12 cellular contexts compared by ENCODE assay signal in the genomic region with DNA sequence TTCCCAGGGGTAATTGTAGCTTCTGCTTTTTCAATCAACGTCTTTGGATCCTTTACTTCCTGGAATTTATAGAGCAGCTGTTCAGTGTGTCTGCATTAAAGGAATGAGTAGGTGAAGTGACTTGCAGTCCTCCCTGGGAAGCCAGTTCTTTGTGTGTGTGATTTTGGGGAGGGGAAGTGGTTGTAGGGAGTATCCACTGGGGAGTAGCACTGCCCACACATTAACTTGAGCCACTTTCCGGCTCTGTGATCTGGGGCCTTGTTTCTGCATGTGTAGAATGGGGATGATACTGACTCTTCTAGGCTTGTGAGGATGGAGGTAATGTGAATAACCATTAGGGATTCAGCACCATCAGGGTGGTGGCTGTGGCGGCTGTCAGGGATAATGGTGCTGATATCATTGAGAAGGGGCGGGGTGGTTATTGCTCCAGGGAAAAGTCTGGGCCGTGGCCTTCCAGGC. TPM values are rescaled to one million over a fixed set of nuclear protein-coding genes. Genes with fewer than 3 reads are reported as not detected.
DNase-seq lines count a peak whose midpoint lies in the region; ATAC-seq, FAIRE-seq and TF ChIP-seq lines count a peak whose summit lies in the region.
"Had no signal": no experiment of that assay in that cellular context is flagged by ENCODE, and none has a peak within 500 bp of the region (broad histone marks: within the 10 kb centered on the region; RNA-seq: fewer than 3 reads in every experiment).

No MANE protein-coding gene starts in this region.

- H4K5ac ChIP-seq in IMR-90 (ENCODE audit: low read depth, low read length): no peak overlapping the region

- no peaks in the 10 kb centered on the region for H4K20me1 ChIP-seq in IMR-90 (ENCODE audit: insufficient read depth, low read length)

- no peak overlapping the region for H2BK5ac ChIP-seq in IMR-90 (ENCODE audit: low read depth, low read length, poor library complexity, severe bottlenecking)

- no peak for TF ChIP-seq RAD21 in IMR-90 (IDR thresholded peaks at IDR 0.05; ENCODE audit: low read length)

- in situ Hi-C loops in IMR-90 (cut with MboI; ENCODE audit: low sequenced_read_pairs): no loop called here

- H2BK15ac ChIP-seq in IMR-90 (ENCODE audit: low read depth, low read length): no peak overlapping the region

- H3K4ac ChIP-seq in IMR-90 (ENCODE audit: low read depth, low read length): no peak overlapping the region

- peaks cover 36% of the 10 kb centered on the region for H3K36me3 Mint-ChIP-seq in Caco-2 (ENCODE audit: insufficient read depth, unreplicated experiment)
- H3K36me3 Mint-ChIP-seq in dendritic cell treated with granulocyte-macrophage colony-stimulating factor and Interleukin-4, amounts not matched to agents 40 ng/mL and 50 ng/mL, for 4 days (ENCODE audit: low read depth): no peaks in the 10 kb centered on the region

- H3K27me3 ChIP-seq in Caco-2 (replicated peaks; ENCODE audit: control insufficient read depth, insufficient read depth, low read length) (no peaks in the 10 kb centered on the region), IMR-90 (ENCODE audit: control insufficient read depth, insufficient read depth, low read length) (no peaks in the 10 kb centered on the region)
- H3K27me3 ChIP-seq: esophagus squamous epithelium had no signal

- no peak overlapping the region for H4K8ac ChIP-seq in IMR-90 (ENCODE audit: low read depth in 2 of 2, low read length in 2 of 2)

- H2AK5ac ChIP-seq in IMR-90 (ENCODE audit: low read depth, low read length): no peak overlapping the region

- WGBS in IMR-90 (ENCODE audit: extremely low coverage in 2 of 2, insufficient read length in 1 of 2), 2 experiments: no CpG with 5 or more reads among the region's 5 CpGs

- H3K27ac ChIP-seq in IMR-90 (ENCODE audit: insufficient read depth, low read length): no peak overlapping the region
- H3K27ac ChIP-seq: parathyroid adenoma had no signal

- H2AK9ac ChIP-seq in IMR-90 (replicated peaks; ENCODE audit: low read depth, low read length, poor library complexity): peak overlapping the region; percentile 25

- H2BK20ac ChIP-seq in IMR-90 (ENCODE audit: low read depth, low read length): no peak overlapping the region

- H3K79me1 ChIP-seq in IMR-90 (ENCODE audit: low read depth in 1 of 2, low read length in 2 of 2): peaks cover 9 to 11% of the 10 kb centered on the region in 2 experiments; a peak in 1 of 4 replicates

- no peak overlapping the region for H3K14ac ChIP-seq in IMR-90 (replicated peaks; ENCODE audit: low read depth, low read length)

- H3K56ac ChIP-seq in IMR-90 (ENCODE audit: extremely low read depth, insufficient read depth, low read length): no peak overlapping the region

- H3K18ac ChIP-seq in IMR-90 (ENCODE audit: low read depth, low read length): no peak overlapping the region

- H3K36me3 ChIP-seq in Caco-2 (ENCODE audit: control insufficient read depth, insufficient read depth, low read length) (no peaks in the 10 kb centered on the region), IMR-90 (ENCODE audit: control insufficient read depth, insufficient read depth, low read length) (no peaks in the 10 kb centered on the region)

- peak overlapping the region; percentile 57 for H3K27ac Mint-ChIP-seq in Caco-2 (ENCODE audit: unreplicated experiment)
- peak overlapping the region; percentile 70 for H3K27ac Mint-ChIP-seq in dendritic cell treated with granulocyte-macrophage colony-stimulating factor and Interleukin-4, amounts not matched to agents 40 ng/mL and 50 ng/mL, for 4 days

- no peak for TF ChIP-seq CTCF in Caco-2 (IDR thresholded peaks at IDR 0.05; ENCODE audit: insufficient read depth in 1 of 2, low read depth in 1 of 2, low read length in 1 of 2, severe bottlenecking in 1 of 2, unreplicated experiment in 1 of 2)
- TF ChIP-seq CTCF in IMR-90 (conservative IDR thresholded peaks at IDR 0.05; ENCODE audit: low read depth, low read length): no peak

- peaks cover 75% of the 10 kb centered on the region for H3K4me1 ChIP-seq in Caco-2
- H3K4me1 ChIP-seq in IMR-90 (ENCODE audit: control insufficient read depth, insufficient read depth, low read length): peaks cover 6% of the 10 kb centered on the region
- H3K4me1 ChIP-seq: parathyroid adenoma had no signal

- H3K9ac ChIP-seq in IMR-90 (ENCODE audit: low read depth, low read length): no peak overlapping the region
- H3K9ac ChIP-seq: parathyroid adenoma had no signal

- H3K4me3 Mint-ChIP-seq in Caco-2 (ENCODE audit: unreplicated experiment): peak overlapping the region; percentile 17
- H3K4me3 Mint-ChIP-seq in dendritic cell treated with granulocyte-macrophage colony-stimulating factor and Interleukin-4, amounts not matched to agents 40 ng/mL and 50 ng/mL, for 4 days: no peak overlapping the region

- no peak overlapping the region for H4K91ac ChIP-seq in IMR-90 (ENCODE audit: insufficient read depth, low read depth, low read length)

- H3K9me3 ChIP-seq in Caco-2 (no peaks in the 10 kb centered on the region), IMR-90 (ENCODE audit: control insufficient read depth, insufficient read depth, low read length) (no peaks in the 10 kb centered on the region; the same call in 1 of the 2 replicates)
- H3K9me3 ChIP-seq: esophagus squamous epithelium had no signal

- dilution Hi-C loops in IMR-90 (cut with HindIII; ENCODE audit: low sequenced_read_pairs, unreplicated experiment): no loop called here

- no peaks in the 10 kb centered on the region for H3K9me3 Mint-ChIP-seq in Caco-2 (ENCODE audit: unreplicated experiment)
- no peaks in the 10 kb centered on the region for H3K9me3 Mint-ChIP-seq in dendritic cell treated with granulocyte-macrophage colony-stimulating factor and Interleukin-4, amounts not matched to agents 40 ng/mL and 50 ng/mL, for 4 days

- no peak for FAIRE-seq in frontal cortex (lab: Jason Lieb, UNC)

- H3K4me2 ChIP-seq in IMR-90 (ENCODE audit: low read depth, low read length): no peak overlapping the region

- no peak overlapping the region for H3K23ac ChIP-seq in IMR-90 (ENCODE audit: low read depth, low read length)

- H2AFZ ChIP-seq in IMR-90 (replicated peaks; ENCODE audit: low read length, poor library complexity): no peak overlapping the region
- H2AFZ ChIP-seq: parathyroid adenoma had no signal

- H3K4me3 ChIP-seq in Caco-2 (ENCODE audit: low read depth, low read length) (no peak overlapping the region), IMR-90 (ENCODE audit: insufficient read depth, low read depth, low read length) (no peak overlapping the region)
- H3K4me3 ChIP-seq: esophagus squamous epithelium had no signal

- ATAC-seq in GM21423 (IDR thresholded peaks at IDR 0.05; ENCODE audit: unreplicated experiment): peak; percentile 36
- ATAC-seq in IMR-90 (ENCODE audit: low read depth): no peak

- H3K4me1 Mint-ChIP-seq in Caco-2 (ENCODE audit: low read depth, unreplicated experiment): peaks cover 53% of the 10 kb centered on the region
- peaks cover 69% of the 10 kb centered on the region for H3K4me1 Mint-ChIP-seq in dendritic cell treated with granulocyte-macrophage colony-stimulating factor and Interleukin-4, amounts not matched to agents 40 ng/mL and 50 ng/mL, for 4 days (ENCODE audit: low read depth)

- no peak overlapping the region for H2BK120ac ChIP-seq in IMR-90 (ENCODE audit: low read depth, low read length)

- H3K9me1 ChIP-seq in IMR-90 (ENCODE audit: insufficient read depth, low read length): no peaks in the 10 kb centered on the region

- CTCF ChIA-PET in Caco-2 (lab: Charles Lee): no interaction called here
- CTCF ChIA-PET in IMR-90 (lab: Yijun Ruan, JAX): no interaction called here

- BruUV-seq in Caco-2 (replicated peaks; lab: Mats Ljungman, UMichigan) (no TSS peak), IMR-90 (replicated peaks; lab: Mats Ljungman, UMichigan) (no TSS peak)

- POLR2A ChIA-PET in Caco-2 (lab: Charles Lee): no interaction called here
- POLR2A ChIA-PET in IMR-90 (lab: Charles Lee; ENCODE audit: unreplicated experiment): no interaction called here

- intact Hi-C loops in Caco-2 (cut with micrococcal nuclease; ENCODE audit: unreplicated experiment): loop anchor here (1.0 kb wide), 1 partner anchor 9 kb away; no protein-coding TSS in a partner anchor
- intact Hi-C loops in IMR-90 (cut with micrococcal nuclease): no loop called here
- intact Hi-C loops in dendritic cell treated with granulocyte-macrophage colony-stimulating factor and Interleukin-4, amounts not matched to agents 40 ng/mL and 50 ng/mL, for 4 days (cut with micrococcal nuclease): loop anchor here (5.0 kb wide), 2 partner anchors 54 to 89 kb away; partner anchors contain the start of gene TMEM131L

- H3K27me3 Mint-ChIP-seq in Caco-2 (ENCODE audit: insufficient read depth, unreplicated experiment): no peaks in the 10 kb centered on the region
- H3K27me3 Mint-ChIP-seq in dendritic cell treated with granulocyte-macrophage colony-stimulating factor and Interleukin-4, amounts not matched to agents 40 ng/mL and 50 ng/mL, for 4 days: no peaks in the 10 kb centered on the region

- DNase-seq in Caco-2: no peak
- no peak for DNase-seq in IMR-90
- DNase-seq in NCI-H128 (lab: John Stamatoyannopoulos, UW; ENCODE audit: unreplicated experiment): no peak
- DNase-seq in anterior cingulate cortex (lab: John Stamatoyannopoulos, UW): no peak
- DNase-seq in GDM1 (lab: John Stamatoyannopoulos, UW): no peak
- DNase-seq in frontal cortex (ENCODE audit: low spot score in 2 of 2): no peak
- DNase-seq: activated CD4-positive, CD25-positive, alpha-beta regulatory T cell; esophagus squamous epithelium; NCI-H1105 had no signal

- TF ChIP-seq POLR2A in IMR-90 (IDR thresholded peaks at IDR 0.05; ENCODE audit: low read depth, low read length): no peak

TF ChIP-seq in IMR-90, 13 proteins besides CTCF, POLR2A, EP300 and RAD21 (continues in another document):
- TF ChIP-seq MXI1 (IDR thresholded peaks at IDR 0.05; ENCODE audit: borderline replicate concordance, low read depth, low read length): no peak
- no peak for TF ChIP-seq MAZ (IDR thresholded peaks at IDR 0.05; ENCODE audit: borderline replicate concordance, low read depth, low read length)
- TF ChIP-seq NFE2L2 (IDR thresholded peaks at IDR 0.05; ENCODE audit: low read depth, low read length): no peak
- TF ChIP-seq, protein P1, sequence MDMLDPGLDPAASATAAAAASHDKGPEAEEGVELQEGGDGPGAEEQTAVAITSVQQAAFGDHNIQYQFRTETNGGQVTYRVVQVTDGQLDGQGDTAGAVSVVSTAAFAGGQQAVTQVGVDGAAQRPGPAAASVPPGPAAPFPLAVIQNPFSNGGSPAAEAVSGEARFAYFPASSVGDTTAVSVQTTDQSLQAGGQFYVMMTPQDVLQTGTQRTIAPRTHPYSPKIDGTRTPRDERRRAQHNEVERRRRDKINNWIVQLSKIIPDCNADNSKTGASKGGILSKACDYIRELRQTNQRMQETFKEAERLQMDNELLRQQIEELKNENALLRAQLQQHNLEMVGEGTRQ (IDR thresholded peaks at IDR 0.05; ENCODE audit: low read depth, low read length): no peak
- no peak for TF ChIP-seq FOS (IDR thresholded peaks at IDR 0.05; ENCODE audit: low read depth, low read length)
- no peak for TF ChIP-seq MAFK (IDR thresholded peaks at IDR 0.05; ENCODE audit: low read depth, low read length)
- TF ChIP-seq BHLHE40 (IDR thresholded peaks at IDR 0.05; ENCODE audit: low read depth, low read length): no peak

RNA-seq across cellular contexts. Expression of gene TMEM131L, which starts 54.7 kb away (rescaled TPM):
- total RNA-seq in Caco-2 (2022) (20.8 and 20.9 TPM in 2 replicates), IMR-90 (2012; rRNA removed) (16.1 and 23.8 TPM in 2 replicates), frontal cortex (42.4 TPM)
- polyA plus RNA-seq in IMR-90 (2012; rRNA removed): 8.2 and 8.4 TPM in 2 replicates
- 3.9 and 4.9 TPM in 2 replicates for polyA plus RNA-seq in IMR-90 (2012; cell fraction: cytosol; rRNA removed)
- 10.1 and 26.3 TPM in 2 replicates for polyA plus RNA-seq in IMR-90 (2012; cell fraction: nucleus; rRNA removed; ENCODE audit: low replicate concordance)
